ENCODE assay signal across 24 cellular contexts in genomic region chr14:67486890-67487289, GRCh38. TPM values are rescaled to one million over a fixed set of nuclear protein-coding genes. Genes with fewer than 3 reads are reported as not detected.
A peak's percentile ranks its signal among the peaks of the same experiment; 100 is the strongest.
DNase-seq lines count a peak whose midpoint lies in the region; ATAC-seq, FAIRE-seq and TF ChIP-seq lines count a peak whose summit lies in the region.
"Had no signal": no experiment of that assay in that cellular context is flagged by ENCODE, and none has a peak within 500 bp of the region (broad histone marks: within the 10 kb centered on the region; RNA-seq: fewer than 3 reads in every experiment).

No MANE protein-coding gene starts in this region.

- TF ChIP-seq EP300 in H1 (IDR thresholded peaks at IDR 0.05; ENCODE audit: borderline replicate concordance in 1 of 2, low read depth in 2 of 2, low read length in 2 of 2) = no peak

- H4K8ac ChIP-seq in H1 (ENCODE audit: extremely low read depth, insufficient read depth, low read length) = no peak overlapping the region

- H3K4me2 ChIP-seq in H1 (ENCODE audit: insufficient read depth in 1 of 2, low read depth in 2 of 2, low read length in 2 of 2) = no peak overlapping the region
- H3K4me2 ChIP-seq: smooth muscle cell had no signal

- H3K56ac ChIP-seq in H1 (replicated peaks; ENCODE audit: insufficient read length, low read depth, low read length) = no peak overlapping the region

- FAIRE-seq in HTR-8/SVneo (lab: Jason Lieb, UNC) (peak; percentile 90), H1 (lab: Jason Lieb, UNC) (no peak)
- FAIRE-seq: endothelial cell of umbilical vein, HepG2 had no signal

- no peak overlapping the region for H3K14ac ChIP-seq in H1 (ENCODE audit: insufficient read length)

- H2BK20ac ChIP-seq in H1 (ENCODE audit: low read length) = no peak overlapping the region

- H3K23ac ChIP-seq in H1 (ENCODE audit: insufficient read length) = no peak overlapping the region

- H3K4me1 ChIP-seq in H1 (replicated peaks in 1 of 4; ENCODE audit: control insufficient read depth in 3 of 4, insufficient read depth in 4 of 4, low read length in 3 of 4) = peaks cover 0 to 5% (median 3%) of the 10 kb centered on the region in 4 experiments; a peak in 4 of 7 replicates
- H3K4me1 ChIP-seq: Caco-2 had no signal

- peak overlapping the region; percentile 100 for H3K27ac Mint-ChIP-seq in CD4-positive, alpha-beta T cell
- H3K27ac Mint-ChIP-seq in naive thymus-derived CD8-positive, alpha-beta T cell = peak overlapping the region; percentile 24 to 100 (median 99)

- no peaks in the 10 kb centered on the region for H3K27me3 ChIP-seq in CD4-positive, alpha-beta T cell (ENCODE audit: control insufficient read depth, insufficient read depth, low read length)
- H3K27me3 ChIP-seq in H1 (replicated peaks in 1 of 4; ENCODE audit: control insufficient read depth in 3 of 4, extremely low read depth in 1 of 4, insufficient read depth in 3 of 4, low read length in 3 of 4) = no peaks in the 10 kb centered on the region
- H3K27me3 ChIP-seq: MG63, thyroid gland had no signal

- no peak for TF ChIP-seq POLR2A in H1 (IDR thresholded peaks at IDR 0.05; ENCODE audit: control extremely low read depth in 1 of 2, low read depth in 2 of 2, low read length in 2 of 2)

- POLR2A ChIA-PET in CD4-positive, alpha-beta T cell (lab: Charles Lee) = no interaction called here
- POLR2A ChIA-PET in H1 (lab: Charles Lee; ENCODE audit: partially characterized antibody) = interaction anchor here (0.6 kb wide), 1 partner anchor 15 kb away, joined by 4 read pairs; no protein-coding TSS in a partner anchor
- POLR2A ChIA-PET in naive thymus-derived CD8-positive, alpha-beta T cell (lab: Charles Lee) = interaction anchor here (1.0 to 3.7 kb wide), 5 partner anchors 9 to 209 kb away, joined by 3 to 41 read pairs (median 6); partner anchors contain the start of genes PIGH and RDH11

- H2BK15ac ChIP-seq in H1 (ENCODE audit: low read length) = no peak overlapping the region

- H3K9me3 ChIP-seq in CD4-positive, alpha-beta T cell (ENCODE audit: control insufficient read depth, low read length) = no peaks in the 10 kb centered on the region
- no peaks in the 10 kb centered on the region for H3K9me3 ChIP-seq in H1 (ENCODE audit: insufficient read depth in 2 of 2, low read depth in 1 of 2, low read length in 1 of 2)
- H3K9me3 ChIP-seq: Caco-2, lower lobe of right lung, MG63, thyroid gland had no signal

- intact Hi-C loops in CD4-positive, alpha-beta T cell (cut with DNase I, micrococcal nuclease) = no loop called here

- H3K4ac ChIP-seq in H1 (replicated peaks; ENCODE audit: insufficient read length, low read depth, low read length) = no peak overlapping the region

- 94% methylated on average over 4 of the region's 4 CpGs; no CpG with 5 or more reads in 1 of the 2 experiments for WGBS in H1 (ENCODE audit: extremely low coverage in 1 of 2, insufficient coverage in 1 of 2, insufficient read length in 1 of 2, insufficient replicate concordance in 2 of 2, low coverage in 1 of 2, low lambda C conversion rate in 2 of 2, missing lambda C conversion rate in 1 of 2), 2 experiments

- no peak overlapping the region for H3K27ac ChIP-seq in CD4-positive, alpha-beta T cell (ENCODE audit: low read depth, low read length)
- no peak overlapping the region for H3K27ac ChIP-seq in H1 (ENCODE audit: low read depth, low read length)
- H3K27ac ChIP-seq: GM23248, lower lobe of right lung, thyroid gland, WERI-Rb-1 had no signal

- H3K9ac ChIP-seq in H1 (replicated peaks in 1 of 4; ENCODE audit: extremely low read depth in 1 of 4, low read depth in 3 of 4, low read length in 3 of 4) = no peak overlapping the region; a peak in 1 of 7 replicates
- H3K9ac ChIP-seq: GM23248 had no signal

- ATAC-seq in CD4-positive, alpha-beta T cell (ENCODE audit: poor library complexity) = no peak
- ATAC-seq in naive thymus-derived CD8-positive, alpha-beta T cell = no peak
- ATAC-seq: HepG2, lower lobe of right lung, Panc1 had no signal

- H3K23me2 ChIP-seq in H1 (ENCODE audit: low read depth, low read length) = no peaks in the 10 kb centered on the region

- peaks cover 69% of the 10 kb centered on the region for H3K4me1 Mint-ChIP-seq in CD4-positive, alpha-beta T cell (ENCODE audit: low read depth)
- peaks cover 24 to 86% (median 82%) of the 10 kb centered on the region in 4 donors for H3K4me1 Mint-ChIP-seq in naive thymus-derived CD8-positive, alpha-beta T cell

- H3K79me1 ChIP-seq in H1 (ENCODE audit: low read depth, low read length) = no peaks in the 10 kb centered on the region

- TF ChIP-seq RAD21 in H1 (IDR thresholded peaks at IDR 0.05 in 1 of 2, conservative IDR thresholded peaks at IDR 0.05 in 1 of 2; ENCODE audit: low read depth in 2 of 2, low read length in 2 of 2) = no peak

- H3K27me3 Mint-ChIP-seq in CD4-positive, alpha-beta T cell = no peaks in the 10 kb centered on the region
- H3K27me3 Mint-ChIP-seq in naive thymus-derived CD8-positive, alpha-beta T cell = no peaks in the 10 kb centered on the region

- peaks cover 58% of the 10 kb centered on the region for H3K36me3 Mint-ChIP-seq in CD4-positive, alpha-beta T cell (ENCODE audit: low read depth)
- peaks cover 0 to 49% (median 20%) of the 10 kb centered on the region in 3 donors for H3K36me3 Mint-ChIP-seq in naive thymus-derived CD8-positive, alpha-beta T cell

- no peaks in the 10 kb centered on the region for H3K79me2 ChIP-seq in H1 (ENCODE audit: control insufficient read depth in 1 of 2, insufficient read depth in 2 of 2, low read length in 2 of 2)

- H2AFZ ChIP-seq in H1 (ENCODE audit: low read length) = no peak overlapping the region
- H2AFZ ChIP-seq: GM23248 had no signal

- H2BK120ac ChIP-seq in H1 (replicated peaks; ENCODE audit: low read depth, low read length) = no peak overlapping the region

- CTCF ChIA-PET in CD4-positive, alpha-beta T cell (lab: Charles Lee) = interaction anchor here (1.6 kb wide), 1 partner anchor 29 kb away, joined by 5 read pairs; no protein-coding TSS in a partner anchor
- CTCF ChIA-PET in H1 (lab: Charles Lee; ENCODE audit: partially characterized antibody) = interaction anchor here (0.7 to 4.0 kb wide), 12 partner anchors 10 to 217 kb away, joined by 3 to 23 read pairs (median 4); no protein-coding TSS in a partner anchor

- no peaks in the 10 kb centered on the region for H4K20me1 ChIP-seq in H1 (replicated peaks in 1 of 2; ENCODE audit: control insufficient read depth in 1 of 2, insufficient read depth in 2 of 2, low read length in 2 of 2)

- no peak overlapping the region for H3K4me3 ChIP-seq in H1 (ENCODE audit: extremely low read depth in 1 of 4, insufficient read depth in 2 of 4, low read depth in 3 of 4, low read length in 4 of 4)
- H3K4me3 ChIP-seq: GM23248, lower lobe of right lung, MG63, smooth muscle cell, thyroid gland had no signal

- no peaks in the 10 kb centered on the region for H3K9me3 Mint-ChIP-seq in CD4-positive, alpha-beta T cell
- no peaks in the 10 kb centered on the region for H3K9me3 Mint-ChIP-seq in naive thymus-derived CD8-positive, alpha-beta T cell

- H2BK12ac ChIP-seq in H1 (ENCODE audit: low read depth, low read length) = 0 out of 2 replicates have a peak overlapping the region, but pooled peaks have one; percentile 68

- DNase-seq in CD4-positive, alpha-beta T cell = no peak
- DNase-seq in HTR-8/SVneo (ENCODE audit: insufficient read length, low spot score) = no peak
- DNase-seq in H1 (ENCODE audit: low read depth in 1 of 2, low spot score in 2 of 2) = no peak
- no peak for DNase-seq in naive thymus-derived CD8-positive, alpha-beta T cell
- DNase-seq in NCI-H1105 treated with DMSO at 0.1 percent for 48 hours (lab: John Stamatoyannopoulos, UW) = no peak
- no peak for DNase-seq in COR-L47 (lab: John Stamatoyannopoulos, UW)
- DNase-seq in A172 (ENCODE audit: low spot score) = no peak
- DNase-seq: activated gamma-delta T cell treated with Interleukin-2 at 50 U/mL for 16 hours; Caco-2; caudate nucleus; dermis blood vessel endothelial cell; GM23248; head of caudate nucleus; lower lobe of right lung; MG63; NCI-H1436; stimulated activated CD4-positive, alpha-beta T cell treated with anti-CD3 and anti-CD28 coated beads, Interleukin-2, amount 100 ng/mL, for 48 hours; stimulated activated naive CD4-positive, alpha-beta T cell treated with Interleukin-2 at 50 U/mL for 16 hours; thyroid gland; WERI-Rb-1 had no signal

- no peak for TF ChIP-seq CTCF in CD4-positive, alpha-beta T cell (IDR thresholded peaks at IDR 0.05)
- TF ChIP-seq CTCF in H1 (IDR thresholded peaks at IDR 0.05; ENCODE audit: control extremely low read depth in 1 of 3, insufficient read depth in 1 of 3, low read depth in 1 of 3, low read length in 3 of 3) = no peak

- no peak overlapping the region for H2AK5ac ChIP-seq in H1 (ENCODE audit: low read depth, low read length)

- no peak overlapping the region for H2BK5ac ChIP-seq in H1 (ENCODE audit: low read depth, low read length)

- H3K4me3 Mint-ChIP-seq in CD4-positive, alpha-beta T cell = peak overlapping the region; percentile 99
- H3K4me3 Mint-ChIP-seq in naive thymus-derived CD8-positive, alpha-beta T cell = peak overlapping the region; percentile 36 to 100 (median 98)

- H4K91ac ChIP-seq in H1 (replicated peaks; ENCODE audit: insufficient read length, low read length) = no peak overlapping the region

- H3K18ac ChIP-seq in H1 (ENCODE audit: extremely low read depth, low read length) = no peak overlapping the region

- no peak overlapping the region for H4K5ac ChIP-seq in H1 (ENCODE audit: insufficient read length, low read depth, low read length)

- no peaks in the 10 kb centered on the region for H3K36me3 ChIP-seq in H1 (ENCODE audit: control insufficient read depth in 2 of 4, insufficient read depth in 4 of 4, low read length in 3 of 4)
- H3K36me3 ChIP-seq: lower lobe of right lung, MG63, thyroid gland, WERI-Rb-1 had no signal

RNA-seq across cellular contexts. Expression of gene TMEM229B, which starts 1.6 kb away (rescaled TPM):
- 1 to 10 TPM; 7.1 to 9.1 TPM for total RNA-seq in CD4-positive, alpha-beta T cell
- total RNA-seq in H1 (2021; fragmentation: NEBNext Ultra II Directional; extraction: Animal tissue kit (Norgen Biotek cat#: 25700)) = 0.50 and 0.73 TPM in 2 replicates
- polyA plus RNA-seq in H1 (2011; rRNA removed) = 0.85 and 1.7 TPM in 2 replicates
- polyA plus RNA-seq in H1 (2011; cell fraction: cytosol; rRNA removed) = 0.48 TPM
- 0.74 TPM for polyA plus RNA-seq in H1 (2011; cell fraction: nucleus; rRNA removed)
- polyA plus RNA-seq in H1 (2012, experiment 1 of 2) = 0.39 to 0.88 TPM (median 0.80 TPM) in 4 replicates
- 0.62 TPM for polyA plus RNA-seq in H1 (2012, experiment 2 of 2)
- 0.73 TPM for polyA plus RNA-seq in H1 (2013, experiment 1 of 2)
- polyA plus RNA-seq in H1 (2013, experiment 2 of 2) = 0.70 TPM
- polyA minus RNA-seq in H1 (2011; rRNA and poly(A)+ RNA removed) = 0.54 and 0.85 TPM in 2 replicates
- 1.8 TPM for polyA minus RNA-seq in H1 (2011; cell fraction: cytosol; rRNA and poly(A)+ RNA removed)
- 1.00 TPM for polyA minus RNA-seq in H1 (2011; cell fraction: nucleus; rRNA and poly(A)+ RNA removed)
- 10 to 100 TPM; 22.5 to 25.6 TPM for total RNA-seq in naive thymus-derived CD8-positive, alpha-beta T cell
- polyA plus RNA-seq in naive thymus-derived CD8-positive, alpha-beta T cell = 10 to 100 TPM; 17.2 to 27.5 (median 17.3) TPM
- 2.0 and 3.1 TPM in 2 replicates for total RNA-seq in A172 (2014; rRNA removed; shearing (Covaris generic))
- total RNA-seq: Caco-2, endothelial cell of umbilical vein had no signal

RNA-seq across cellular contexts. Expression of gene PLEKHH1, which starts 46.2 kb away (rescaled TPM):
- under 1 TPM; 0.16 to 0.53 TPM for total RNA-seq in CD4-positive, alpha-beta T cell
- total RNA-seq in H1 (2021; fragmentation: NEBNext Ultra II Directional; extraction: Animal tissue kit (Norgen Biotek cat#: 25700)) = 27.2 and 33.3 TPM in 2 replicates
- 28.3 and 33.0 TPM in 2 replicates for polyA plus RNA-seq in H1 (2011; rRNA removed)
- 22.4 TPM for polyA plus RNA-seq in H1 (2011; cell fraction: cytosol; rRNA removed)
- 96.0 TPM for polyA plus RNA-seq in H1 (2011; cell fraction: nucleus; rRNA removed)
- 26.9 to 35.8 TPM (median 30.8 TPM) in 4 replicates for polyA plus RNA-seq in H1 (2012, experiment 1 of 2)
- polyA plus RNA-seq in H1 (2012, experiment 2 of 2) = 8.6 TPM
- polyA plus RNA-seq in H1 (2013, experiment 1 of 2) = 19.9 TPM
- polyA plus RNA-seq in H1 (2013, experiment 2 of 2) = 15.1 TPM
- 32.1 and 33.8 TPM in 2 replicates for polyA minus RNA-seq in H1 (2011; rRNA and poly(A)+ RNA removed)
- polyA minus RNA-seq in H1 (2011; cell fraction: cytosol; rRNA and poly(A)+ RNA removed) = 22.7 TPM
- polyA minus RNA-seq in H1 (2011; cell fraction: nucleus; rRNA and poly(A)+ RNA removed) = 53.8 TPM
- total RNA-seq in naive thymus-derived CD8-positive, alpha-beta T cell = 1 to 10 TPM; 1.0 to 1.4 TPM
- under 1 TPM in 2 of 3 donors, not detected in 1; 0.06 to 0.07 TPM for polyA plus RNA-seq in naive thymus-derived CD8-positive, alpha-beta T cell
- total RNA-seq in A172 (2014; rRNA removed; shearing (Covaris generic)) = 1.3 and 5.0 TPM in 2 replicates
